ENCODE assay signal across 21 cellular contexts in genomic region chr6:148435386-148435785, GRCh38.
DNase-seq lines count a peak whose midpoint lies in the region; ATAC-seq and TF ChIP-seq lines count a peak whose summit lies in the region.
"Had no signal": no experiment of that assay in that cellular context is flagged by ENCODE, and none has a peak within 500 bp of the region (broad histone marks: within the 10 kb centered on the region; RNA-seq: fewer than 3 reads in every experiment).

No MANE protein-coding gene starts in this region.

- peaks cover 9% of the 10 kb centered on the region for H3K4me1 Mint-ChIP-seq in dendritic cell treated with granulocyte-macrophage colony-stimulating factor and Interleukin-4, amounts not matched to agents 40 ng/mL and 50 ng/mL, for 4 days (ENCODE audit: low read depth)
- H3K4me1 Mint-ChIP-seq in CD4-positive, alpha-beta memory T cell: no peaks in the 10 kb centered on the region
- H3K4me1 Mint-ChIP-seq: CD8-positive, alpha-beta memory T cell; IgD-negative memory B cell had no signal

- H3K23ac ChIP-seq in mesenchymal stem cell (ENCODE audit: low read length in 2 of 2): no peak overlapping the region

- TF ChIP-seq EP300 in Ishikawa (IDR thresholded peaks at IDR 0.05; ENCODE audit: borderline replicate concordance) (no peak), gastroesophageal sphincter (IDR thresholded peaks at IDR 0.05) (no peak)

- no peak for TF ChIP-seq POLR2A in gastroesophageal sphincter (IDR thresholded peaks at IDR 0.05)

- H3K27ac ChIP-seq in mesenchymal stem cell (ENCODE audit: low read length, poor library complexity, severe bottlenecking): no peak overlapping the region
- no peak overlapping the region for H3K27ac ChIP-seq in CD4-positive, alpha-beta memory T cell (ENCODE audit: low read depth, low read length)
- H3K27ac ChIP-seq in gastroesophageal sphincter: no peak overlapping the region
- H3K27ac ChIP-seq: foreskin keratinocyte, spleen had no signal

- H3K4me1 ChIP-seq in mesenchymal stem cell (ENCODE audit: control insufficient read depth, insufficient read depth, low read depth, low read length) (peaks cover 13% of the 10 kb centered on the region), gastroesophageal sphincter (peaks cover 0 to 22% (median 3%) of the 10 kb centered on the region in 3 donors)
- no peaks in the 10 kb centered on the region for H3K4me1 ChIP-seq in CD4-positive, alpha-beta memory T cell (ENCODE audit: insufficient read depth, low read length)

- H3K18ac ChIP-seq in mesenchymal stem cell (ENCODE audit: low read depth in 1 of 2, low read length in 2 of 2): no peak overlapping the region

- H4K8ac ChIP-seq in mesenchymal stem cell (ENCODE audit: low read length): no peak overlapping the region

- H3K79me1 ChIP-seq in mesenchymal stem cell (replicated peaks; ENCODE audit: low read length, poor library complexity, severe bottlenecking): peaks cover 8% of the 10 kb centered on the region

- H3K27me3 ChIP-seq in mesenchymal stem cell (ENCODE audit: control insufficient read depth in 1 of 2, insufficient read depth in 1 of 2, low read length in 2 of 2) (no peaks in the 10 kb centered on the region), gastroesophageal sphincter (no peaks in the 10 kb centered on the region)
- no peaks in the 10 kb centered on the region for H3K27me3 ChIP-seq in CD4-positive, alpha-beta memory T cell (ENCODE audit: insufficient read depth, low read length)
- H3K27me3 ChIP-seq: foreskin keratinocyte, spleen had no signal

- POLR2A ChIA-PET in CD4-positive, alpha-beta memory T cell (lab: Charles Lee; ENCODE audit: partially characterized antibody): no interaction called here

- no peak for TF ChIP-seq RAD21 in Ishikawa (IDR thresholded peaks at IDR 0.05; ENCODE audit: low read depth)

- ATAC-seq in gastroesophageal sphincter: no peak
- ATAC-seq: foreskin keratinocyte; natural killer cell treated with Interleukin-12 subunit alpha and Interleukin-12 subunit beta and Interleukin-15 and Interleukin-18, amount 100 ng/mL, for 72 hours had no signal

- no peak overlapping the region for H2BK120ac ChIP-seq in mesenchymal stem cell (ENCODE audit: low read depth, low read length)

- intact Hi-C loops in dendritic cell treated with granulocyte-macrophage colony-stimulating factor and Interleukin-4, amounts not matched to agents 40 ng/mL and 50 ng/mL, for 4 days (cut with micrococcal nuclease): no loop called here
- intact Hi-C loops in CD4-positive, alpha-beta memory T cell (cut with micrococcal nuclease): no loop called here

- no peak overlapping the region for H2BK12ac ChIP-seq in mesenchymal stem cell (ENCODE audit: low read length in 2 of 2)

- H3K4me3 Mint-ChIP-seq in dendritic cell treated with granulocyte-macrophage colony-stimulating factor and Interleukin-4, amounts not matched to agents 40 ng/mL and 50 ng/mL, for 4 days: no peak overlapping the region
- H3K4me3 Mint-ChIP-seq in CD4-positive, alpha-beta memory T cell: no peak overlapping the region
- H3K4me3 Mint-ChIP-seq: CD8-positive, alpha-beta memory T cell; IgD-negative memory B cell; natural killer cell treated with Interleukin-12 subunit alpha and Interleukin-12 subunit beta and Interleukin-15 and Interleukin-18, amount 100 ng/mL, for 72 hours had no signal

- H3K4me2 ChIP-seq in mesenchymal stem cell (ENCODE audit: low read length, poor library complexity, severe bottlenecking): no peak overlapping the region

- CTCF ChIA-PET in CD4-positive, alpha-beta memory T cell (lab: Charles Lee; ENCODE audit: partially characterized antibody): no interaction called here

- no peak overlapping the region for H3K9ac ChIP-seq in mesenchymal stem cell (ENCODE audit: low read length)

- H2BK5ac ChIP-seq in mesenchymal stem cell (ENCODE audit: low read depth, low read length, poor library complexity, severe bottlenecking): no peak overlapping the region

- 38% methylated on average over 2 of the region's 2 CpGs for WGBS in mesenchymal stem cell
- 57 to 69% methylated on average over 2 of the region's 2 CpGs for WGBS in gastroesophageal sphincter (ENCODE audit: low coverage in 1 of 2), 2 donors

- H3K36me3 ChIP-seq in mesenchymal stem cell (ENCODE audit: control insufficient read depth in 1 of 2, insufficient read depth in 2 of 2, low read depth in 1 of 2, low read length in 2 of 2) (peaks cover 0 to 21% of the 10 kb centered on the region in 2 experiments), gastroesophageal sphincter (no peaks in the 10 kb centered on the region)
- no peaks in the 10 kb centered on the region for H3K36me3 ChIP-seq in CD4-positive, alpha-beta memory T cell (ENCODE audit: insufficient read depth, low read length)
- H3K36me3 ChIP-seq: spleen had no signal

- TF ChIP-seq CTCF in AG10803 (conservative IDR thresholded peaks at IDR 0.05; ENCODE audit: low read length): no peak
- TF ChIP-seq CTCF in gastroesophageal sphincter (IDR thresholded peaks at IDR 0.05): no peak

- peaks cover 7% of the 10 kb centered on the region for H3K36me3 Mint-ChIP-seq in dendritic cell treated with granulocyte-macrophage colony-stimulating factor and Interleukin-4, amounts not matched to agents 40 ng/mL and 50 ng/mL, for 4 days (ENCODE audit: low read depth)
- H3K36me3 Mint-ChIP-seq in CD4-positive, alpha-beta memory T cell: no peaks in the 10 kb centered on the region
- H3K36me3 Mint-ChIP-seq: CD8-positive, alpha-beta memory T cell; natural killer cell treated with Interleukin-12 subunit alpha and Interleukin-12 subunit beta and Interleukin-15 and Interleukin-18, amount 100 ng/mL, for 72 hours had no signal

- no peak overlapping the region for H4K91ac ChIP-seq in mesenchymal stem cell (ENCODE audit: low read length)

- no peak overlapping the region for H2BK15ac ChIP-seq in mesenchymal stem cell (ENCODE audit: low read depth, poor library complexity, severe bottlenecking)

- H3K4me3 ChIP-seq in AG10803 (ENCODE audit: low read length) (no peak overlapping the region), mesenchymal stem cell (ENCODE audit: insufficient read depth in 1 of 2, low read depth in 1 of 2, low read length in 2 of 2) (no peak overlapping the region), gastroesophageal sphincter (no peak overlapping the region)
- no peak overlapping the region for H3K4me3 ChIP-seq in CD4-positive, alpha-beta memory T cell (ENCODE audit: low read length in 2 of 2)
- H3K4me3 ChIP-seq: spleen had no signal

- H2AFZ ChIP-seq in mesenchymal stem cell (ENCODE audit: low read depth, low read length): no peak overlapping the region

- H3K14ac ChIP-seq in mesenchymal stem cell (ENCODE audit: low read length in 2 of 2): no peak overlapping the region

- H2AK5ac ChIP-seq in mesenchymal stem cell (ENCODE audit: low read length, severe bottlenecking): no peak overlapping the region

- H3K9me3 ChIP-seq in mesenchymal stem cell (ENCODE audit: control insufficient read depth, low read length) (no peaks in the 10 kb centered on the region), gastroesophageal sphincter (no peaks in the 10 kb centered on the region)
- H3K9me3 ChIP-seq in CD4-positive, alpha-beta memory T cell (ENCODE audit: control insufficient read depth in 1 of 2, low read length in 2 of 2): no peaks in the 10 kb centered on the region
- H3K9me3 ChIP-seq: spleen had no signal

- peak overlapping the region; percentile 50 for H3K27ac Mint-ChIP-seq in dendritic cell treated with granulocyte-macrophage colony-stimulating factor and Interleukin-4, amounts not matched to agents 40 ng/mL and 50 ng/mL, for 4 days
- H3K27ac Mint-ChIP-seq in CD4-positive, alpha-beta memory T cell: no peak overlapping the region
- H3K27ac Mint-ChIP-seq: CD8-positive, alpha-beta memory T cell; IgD-negative memory B cell; natural killer cell treated with Interleukin-12 subunit alpha and Interleukin-12 subunit beta and Interleukin-15 and Interleukin-18, amount 100 ng/mL, for 72 hours had no signal

- peak; percentile 36 for DNase-seq in AG10803 (ENCODE audit: low read depth)
- peak; percentile 41 for DNase-seq in mesenchymal stem cell
- DNase-seq in Kasumi-1 (lab: John Stamatoyannopoulos, UW): no peak
- no peak for DNase-seq in retina
- DNase-seq in CD4-positive, alpha-beta memory T cell: no peak
- DNase-seq: activated CD4-positive, alpha-beta T cell treated with anti-CD3 and anti-CD28 coated beads, Interleukin-2, amount 50 U/mL, for 1 hour; activated CD8-positive, alpha-beta memory T cell treated with anti-CD3 and anti-CD28 coated beads, Interleukin-2, amount 50 U/mL, for 48 hours; activated gamma-delta T cell treated with Interleukin-2 at 50 U/mL for 16 hours; amygdala; CD8-positive, alpha-beta memory T cell; foreskin keratinocyte; kidney glomerular epithelial cell; NCI-H1092 treated with DMSO at 0.1 percent for 48 hours; NCI-H2107; NCI-H526; spleen had no signal

- peaks cover 18% of the 10 kb centered on the region for H3K27me3 Mint-ChIP-seq in dendritic cell treated with granulocyte-macrophage colony-stimulating factor and Interleukin-4, amounts not matched to agents 40 ng/mL and 50 ng/mL, for 4 days
- H3K27me3 Mint-ChIP-seq in CD4-positive, alpha-beta memory T cell: peaks cover 9 to 11% of the 10 kb centered on the region in 2 donors

- no peak overlapping the region for H3K4ac ChIP-seq in mesenchymal stem cell (ENCODE audit: low read depth in 1 of 2, low read length in 2 of 2)

- no peaks in the 10 kb centered on the region for H3K9me3 Mint-ChIP-seq in dendritic cell treated with granulocyte-macrophage colony-stimulating factor and Interleukin-4, amounts not matched to agents 40 ng/mL and 50 ng/mL, for 4 days
- H3K9me3 Mint-ChIP-seq in CD4-positive, alpha-beta memory T cell: peaks cover 0 to 1% (median 0%) of the 10 kb centered on the region in 8 donors
- H3K9me3 Mint-ChIP-seq: natural killer cell treated with Interleukin-12 subunit alpha and Interleukin-12 subunit beta and Interleukin-15 and Interleukin-18, amount 100 ng/mL, for 72 hours had no signal

TF ChIP-seq in Ishikawa, 13 proteins besides CTCF, POLR2A, EP300 and RAD21:
- TF ChIP-seq CEBPB (IDR thresholded peaks at IDR 0.05): peak; percentile 48; the same call in 1 of the 2 replicates
- TF ChIP-seq YY1 (IDR thresholded peaks at IDR 0.05; ENCODE audit: low read depth): no peak

Comparison
In these comparisons a context has a peak if more than half of its experiments do, and no peak if none do; other contexts are left out.
1. DNase-seq: peak in AG10803 (single experiment) and mesenchymal stem cell (single experiment); none in Kasumi-1 (0 of 2), retina (single experiment) and CD4-positive, alpha-beta memory T cell (0 of 5).